ENCODE assay signal across 23 cellular contexts in genomic region chr2:195495966-195496365, GRCh38.
"Had no signal": no experiment of that assay in that cellular context is flagged by ENCODE, and none has a peak within 500 bp of the region (broad histone marks: within the 10 kb centered on the region; RNA-seq: fewer than 3 reads in every experiment).

No MANE protein-coding gene starts in this region.

- H3K27ac ChIP-seq: coronary artery, hepatocyte, left ventricle myocardium inferior, lower lobe of right lung, pancreas, psoas muscle, right atrium auricular region, sigmoid colon, skin epidermis, suprapubic skin, thyroid gland had no signal

- H3K4me1 ChIP-seq: left ventricle myocardium inferior, lower lobe of right lung, pancreas, psoas muscle, right atrium auricular region, sigmoid colon, suprapubic skin, thyroid gland had no signal

- H3K4me2 ChIP-seq: hepatocyte had no signal

- H2AFZ ChIP-seq: hepatocyte had no signal

- H3K9me3 ChIP-seq: left ventricle myocardium inferior, lower lobe of right lung, pancreas, psoas muscle, right atrium auricular region, sigmoid colon, suprapubic skin, thyroid gland had no signal

- H3K4me3 ChIP-seq: coronary artery, hepatocyte, left ventricle myocardium inferior, lower lobe of right lung, pancreas, psoas muscle, right atrium auricular region, sigmoid colon, skin epidermis, suprapubic skin, thyroid gland had no signal

- H3K79me2 ChIP-seq: hepatocyte had no signal

- H3K9me3 Mint-ChIP-seq: memory B cell, mesothelial cell of epicardium, nephron had no signal

- H3K36me3 ChIP-seq: left ventricle myocardium inferior, lower lobe of right lung, pancreas, right atrium auricular region, sigmoid colon, suprapubic skin, thyroid gland had no signal

- H3K36me3 Mint-ChIP-seq: mesothelial cell of epicardium, type B pancreatic cell had no signal

- ATAC-seq: left cardiac atrium, lower lobe of right lung, pancreas, psoas muscle had no signal

- DNase-seq: effector CD4-positive, alpha-beta T cell; foreskin melanocyte; head of caudate nucleus; kidney; left cardiac atrium; left ventricle myocardium inferior; lower lobe of right lung; occipital lobe; pancreas; psoas muscle; sigmoid colon; stimulated activated CD4-positive, alpha-beta T cell treated with anti-CD3 and anti-CD28 coated beads, Interleukin-12 subunit alpha, Interleukin-12 subunit beta, amount 100 ng/mL, for 4 hours; stimulated activated naive CD4-positive, alpha-beta T cell; thyroid gland had no signal

- H3K27ac Mint-ChIP-seq: memory B cell, mesothelial cell of epicardium, nephron, type B pancreatic cell had no signal

- H3K4me3 Mint-ChIP-seq: memory B cell, mesothelial cell of epicardium, nephron, type B pancreatic cell had no signal

- H3K27me3 Mint-ChIP-seq: memory B cell had no signal

- H3K27me3 ChIP-seq: hepatocyte, pancreas, right atrium auricular region, sigmoid colon, suprapubic skin, thyroid gland had no signal
